ENCODE assay signal across 13 cellular contexts in genomic region chr4:1080961-1081688, GRCh38. TPM values are rescaled to one million over a fixed set of nuclear protein-coding genes. Genes with fewer than 3 reads are reported as not detected.
DNase-seq lines count a peak whose midpoint lies in the region; ATAC-seq and TF ChIP-seq lines count a peak whose summit lies in the region.
"Had no signal": no experiment of that assay in that cellular context is flagged by ENCODE, and none has a peak within 500 bp of the region (broad histone marks: within the 10 kb centered on the region; RNA-seq: fewer than 3 reads in every experiment).

No MANE protein-coding gene starts in this region.

- BruUV-seq in PC-3 (replicated peaks; lab: Mats Ljungman, UMichigan) = no TSS peak

- H3K4me2 ChIP-seq in PC-3 (ENCODE audit: low read length) (peak overlapping the region; percentile 77), fibroblast of lung (ENCODE audit: extremely low read depth, insufficient read depth, low read length) (no peak overlapping the region)

- CTCF ChIA-PET in PC-3 (lab: Charles Lee) = no interaction called here

- H2AFZ ChIP-seq in PC-3 (ENCODE audit: low read length) = no peak overlapping the region
- H2AFZ ChIP-seq in fibroblast of lung (ENCODE audit: low read length) = no peak overlapping the region

- H3K36me3 ChIP-seq in PC-3 (ENCODE audit: low read depth, low read length) (no peaks in the 10 kb centered on the region), fibroblast of lung (ENCODE audit: control insufficient read depth, insufficient read depth, low read length) (no peaks in the 10 kb centered on the region)

- H3K4me1 Mint-ChIP-seq in stimulated activated naive CD8-positive, alpha-beta T cell treated with anti-CD3 and anti-CD28 coated beads, Interleukin-15, Interleukin-2, amounts not matched to agents 100 ng/mL and 50 ng/mL, for 24 hours (ENCODE audit: low read depth) = peaks cover 9% of the 10 kb centered on the region
- H3K4me1 Mint-ChIP-seq: activated naive CD4-positive, alpha-beta T cell treated with anti-CD3 and anti-CD28 coated beads, Interleukin-2, amount 50 U/mL, for 24 hours; endodermal cell had no signal

- H3K4me3 ChIP-seq in PC-3 (ENCODE audit: low read length) = no peak overlapping the region
- no peak overlapping the region for H3K4me3 ChIP-seq in fibroblast of lung (replicated peaks in 1 of 4; ENCODE audit: control extremely low read depth in 1 of 4, insufficient read depth in 1 of 4, low read depth in 3 of 4, low read length in 4 of 4)

- H3K27ac ChIP-seq in PC-3 (ENCODE audit: low read length) = peak overlapping the region; percentile 99
- no peak overlapping the region for H3K27ac ChIP-seq in fibroblast of lung (ENCODE audit: insufficient read depth, low read length)

- H3K4me3 Mint-ChIP-seq in stimulated activated naive CD8-positive, alpha-beta T cell treated with anti-CD3 and anti-CD28 coated beads, Interleukin-15, Interleukin-2, amounts not matched to agents 100 ng/mL and 50 ng/mL, for 24 hours = no peak overlapping the region
- H3K4me3 Mint-ChIP-seq: activated naive CD4-positive, alpha-beta T cell treated with anti-CD3 and anti-CD28 coated beads, Interleukin-2, amount 50 U/mL, for 24 hours; endodermal cell; nephron had no signal

- no peak for ATAC-seq in stimulated activated naive CD8-positive, alpha-beta T cell treated with anti-CD3 and anti-CD28 coated beads, Interleukin-15, Interleukin-2, amounts not matched to agents 100 U/mL and 50 U/mL, for 24 hours
- ATAC-seq in PC-3 = peak; percentile 48
- ATAC-seq in GM21576 (IDR thresholded peaks at IDR 0.05; ENCODE audit: unreplicated experiment) = no peak

- POLR2A ChIA-PET in PC-3 (lab: Charles Lee; ENCODE audit: unreplicated experiment) = no interaction called here

- H3K27me3 ChIP-seq in PC-3 (ENCODE audit: low read length) = no peaks in the 10 kb centered on the region
- H3K27me3 ChIP-seq in fibroblast of lung (ENCODE audit: control insufficient read depth, insufficient read depth, low read length) = peaks cover 2% of the 10 kb centered on the region

- H3K79me2 ChIP-seq in PC-3 (ENCODE audit: low read length) (no peaks in the 10 kb centered on the region), fibroblast of lung (ENCODE audit: control insufficient read depth, insufficient read depth, low read length) (no peaks in the 10 kb centered on the region)

- H3K9me2 ChIP-seq in PC-3 (replicated peaks; ENCODE audit: low read length) = no peaks in the 10 kb centered on the region

- intact Hi-C loops in PC-3 (cut with micrococcal nuclease) = no loop called here

- H3K9ac ChIP-seq in PC-3 (ENCODE audit: low read length) (peak overlapping the region; percentile 88), fibroblast of lung (ENCODE audit: insufficient read depth, low read length) (no peak overlapping the region)

- peak overlapping the region; percentile 55 for H3K27ac Mint-ChIP-seq in stimulated activated naive CD8-positive, alpha-beta T cell treated with anti-CD3 and anti-CD28 coated beads, Interleukin-15, Interleukin-2, amounts not matched to agents 100 ng/mL and 50 ng/mL, for 24 hours
- H3K27ac Mint-ChIP-seq: endodermal cell had no signal

- DNase-seq in stimulated activated naive CD8-positive, alpha-beta T cell treated with anti-CD3 and anti-CD28 coated beads, Interleukin-15, Interleukin-2, amounts not matched to agents 100 U/mL and 50 U/mL, for 24 hours = no peak
- DNase-seq in PC-3 (peak; percentile 79), fibroblast of lung (ENCODE audit: low read depth in 2 of 2) (peak; percentile 54 to 72), NCI-H82 (lab: John Stamatoyannopoulos, UW) (no peak), amniotic stem cell (lab: John Stamatoyannopoulos, UW) (no peak), SK-N-DZ (ENCODE audit: low spot score) (no peak)
- DNase-seq: endodermal cell; stimulated activated CD4-positive, alpha-beta T cell treated with anti-CD3 and anti-CD28 coated beads, Interleukin-4, amount 100 ng/mL, for 1 hour had no signal

- H4K20me1 ChIP-seq in PC-3 (ENCODE audit: low read length) = no peaks in the 10 kb centered on the region
- no peaks in the 10 kb centered on the region for H4K20me1 ChIP-seq in fibroblast of lung (ENCODE audit: control insufficient read depth, extremely low read depth, insufficient read depth, low read length)

- peaks cover 21% of the 10 kb centered on the region for H3K4me1 ChIP-seq in PC-3 (ENCODE audit: insufficient read depth, low read length)
- no peaks in the 10 kb centered on the region for H3K4me1 ChIP-seq in fibroblast of lung (ENCODE audit: control insufficient read depth, extremely low read depth, insufficient read depth, low read length)

- no peak for TF ChIP-seq CTCF in PC-3 (conservative IDR thresholded peaks at IDR 0.05; ENCODE audit: low read depth, low read length)
- TF ChIP-seq CTCF in fibroblast of lung (conservative IDR thresholded peaks at IDR 0.05 in 1 of 2, IDR thresholded peaks at IDR 0.05 in 1 of 2; ENCODE audit: low read depth in 1 of 2, low read length in 2 of 2) = no peak

- H3K36me3 Mint-ChIP-seq in stimulated activated naive CD8-positive, alpha-beta T cell treated with anti-CD3 and anti-CD28 coated beads, Interleukin-15, Interleukin-2, amounts not matched to agents 100 ng/mL and 50 ng/mL, for 24 hours (ENCODE audit: low read depth) = no peaks in the 10 kb centered on the region
- H3K36me3 Mint-ChIP-seq: immature natural killer cell had no signal

- H3K9me3 Mint-ChIP-seq in stimulated activated naive CD8-positive, alpha-beta T cell treated with anti-CD3 and anti-CD28 coated beads, Interleukin-15, Interleukin-2, amounts not matched to agents 100 ng/mL and 50 ng/mL, for 24 hours = no peaks in the 10 kb centered on the region
- H3K9me3 Mint-ChIP-seq: activated naive CD4-positive, alpha-beta T cell treated with anti-CD3 and anti-CD28 coated beads, Interleukin-2, amount 50 U/mL, for 24 hours; endodermal cell; nephron had no signal

- H3K9me3 ChIP-seq in PC-3 (ENCODE audit: low read length) = no peaks in the 10 kb centered on the region
- H3K9me3 ChIP-seq in fibroblast of lung (ENCODE audit: control insufficient read depth, insufficient read depth, low read depth, low read length) = no peaks in the 10 kb centered on the region

- peaks cover 32% of the 10 kb centered on the region for H3K27me3 Mint-ChIP-seq in stimulated activated naive CD8-positive, alpha-beta T cell treated with anti-CD3 and anti-CD28 coated beads, Interleukin-15, Interleukin-2, amounts not matched to agents 100 ng/mL and 50 ng/mL, for 24 hours

- no peaks in the 10 kb centered on the region for H3F3A ChIP-seq in PC-3 (ENCODE audit: low read length, unreplicated experiment)

RNA-seq across cellular contexts. Expression of gene RNF212, which starts 32.2 kb away (rescaled TPM):
- total RNA-seq in PC-3 (2014; rRNA removed) = not detected in 2 replicates
- 0.66 and 2.6 TPM in 2 replicates for total RNA-seq in fibroblast of lung
- 1.2 and 1.6 TPM in 2 replicates for polyA plus RNA-seq in fibroblast of lung
- 1.0 and 1.6 TPM in 2 replicates for polyA plus RNA-seq in fibroblast of lung (2012)
- polyA minus RNA-seq in fibroblast of lung (ENCODE audit: low replicate concordance) = 2.2 TPM in 1 of 2 replicates, not detected in the other
- not detected in 2 replicates for polyA plus RNA-seq in SK-N-DZ (2014; cell fraction: cytosol; rRNA removed)
- polyA plus RNA-seq in SK-N-DZ (2014; cell fraction: nucleus; rRNA removed) = not detected in 2 replicates

Comparison
In these comparisons a context has a peak if more than half of its experiments do, and no peak if none do; other contexts are left out.
1. DNase-seq: peak in PC-3 (single experiment) and fibroblast of lung (2 of 2); none in stimulated activated naive CD8-positive, alpha-beta T cell treated with anti-CD3 and anti-CD28 coated beads, Interleukin-15, Interleukin-2, amounts not matched to agents 100 U/mL and 50 U/mL, for 24 hours (single experiment), NCI-H82 (single experiment), amniotic stem cell (single experiment) and SK-N-DZ (single experiment).